1 cellular context compared by ENCODE assay signal in the genomic region with DNA sequence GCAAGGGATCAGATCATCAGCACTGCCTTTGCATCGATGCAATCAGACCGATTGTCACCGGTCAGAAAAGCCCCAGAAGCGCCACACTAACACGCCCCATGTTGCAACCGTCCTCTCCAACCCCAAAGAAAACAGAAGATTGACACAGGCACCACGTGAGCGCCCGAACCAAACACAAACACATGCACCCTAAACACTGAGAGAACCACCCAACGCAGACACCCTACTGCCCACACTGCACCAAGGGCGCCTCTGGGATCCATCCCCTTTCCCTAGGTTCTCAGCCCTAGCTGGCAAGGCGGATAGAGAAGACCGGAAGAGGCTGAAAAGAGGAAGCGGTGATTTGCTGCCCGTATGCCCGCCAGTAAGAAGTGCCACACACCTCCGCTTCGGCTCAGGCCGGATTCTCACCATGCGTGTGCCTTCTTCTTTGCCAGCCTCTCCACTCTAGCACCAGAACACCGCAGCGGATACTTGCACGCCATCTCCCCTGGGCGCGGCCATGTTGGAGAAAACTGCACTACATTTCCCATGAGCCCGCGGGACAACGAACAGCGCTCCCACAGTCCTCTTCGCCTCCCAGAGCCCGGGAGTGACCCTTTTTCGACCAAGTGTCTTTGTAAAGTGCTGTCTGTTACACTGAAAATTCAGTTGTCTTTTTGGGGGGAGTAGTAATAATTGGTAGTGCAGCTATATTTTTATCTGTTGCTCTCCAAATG.
TF ChIP-seq lines count a peak whose summit lies in the region.

TSS of gene ALKBH8 (minus strand) at position 517 of the 719 bp plus-strand sequence. CDS start 4,842 bp downstream, outside the sequence.

TF ChIP-seq in GM12878, 131 proteins besides CTCF, POLR2A, EP300 and RAD21 (continued from another document and continues in another):
- TF ChIP-seq RFX5 (IDR thresholded peaks at IDR 0.05; ENCODE audit: low read depth, low read length) (0 out of 2 replicates have a peak, but pooled peaks have one; percentile 9), EZH2 (IDR thresholded peaks at IDR 0.05; ENCODE audit: borderline replicate concordance, control insufficient read depth, low read depth, low read length) (no peak), NBN (IDR thresholded peaks at IDR 0.05) (peak; percentile 91), MXI1 (IDR thresholded peaks at IDR 0.05; ENCODE audit: low read depth, low read length) (peak; percentile 99), POLR2AphosphoS2 (IDR thresholded peaks at IDR 0.05; ENCODE audit: low read depth, low read length) (no peak; the same call in 1 of the 2 replicates), SIN3A (IDR thresholded peaks at IDR 0.05; ENCODE audit: low read depth, low read length) (peak; percentile 86), CBX3 (IDR thresholded peaks at IDR 0.05; ENCODE audit: borderline replicate concordance, low read depth) (no peak), E4F1 (IDR thresholded peaks at IDR 0.05; ENCODE audit: borderline replicate concordance, partially characterized antibody) (no peak), PKNOX1 (IDR thresholded peaks at IDR 0.05) (peak; percentile 96), TCF3 (IDR thresholded peaks at IDR 0.05; ENCODE audit: borderline replicate concordance, insufficient read depth, low read depth, low read length) (0 out of 2 replicates have a peak, but pooled peaks have one; percentile 14), NKRF (conservative IDR thresholded peaks at IDR 0.05) (peak; percentile 98), YY1 (IDR thresholded peaks at IDR 0.05; ENCODE audit: low read depth, low read length) (peak; percentile 100), CBFB (IDR thresholded peaks at IDR 0.05; ENCODE audit: low read depth) (no peak), SREBF2 (IDR thresholded peaks at IDR 0.05; ENCODE audit: low read length) (no peak), BHLHE40 (IDR thresholded peaks at IDR 0.05; ENCODE audit: borderline replicate concordance in 1 of 2, low read depth in 2 of 2, low read length in 1 of 2) (peak in 1 of 2 experiments; percentile 57; a peak in 1 of 4 replicates), NR2C1 (IDR thresholded peaks at IDR 0.05) (0 out of 2 replicates have a peak, but pooled peaks have one; percentile 56), ZZZ3 (IDR thresholded peaks at IDR 0.05; ENCODE audit: control insufficient read depth, insufficient read length, low read depth) (no peak), ZNF207 (IDR thresholded peaks at IDR 0.05; ENCODE audit: borderline replicate concordance) (peak; percentile 77; the same call in 1 of the 2 replicates), SP1 (IDR thresholded peaks at IDR 0.05; ENCODE audit: low read depth, low read length) (no peak), SIX5 (IDR thresholded peaks at IDR 0.05; ENCODE audit: low read depth, low read length, severe bottlenecking) (peak; percentile 94), LARP7 (IDR thresholded peaks at IDR 0.05) (0 out of 2 replicates have a peak, but pooled peaks have one; percentile 64), NR2F1 (conservative IDR thresholded peaks at IDR 0.05) (no peak), EGR1 (IDR thresholded peaks at IDR 0.05; ENCODE audit: borderline replicate concordance in 1 of 2, low read depth in 2 of 2, low read length in 2 of 2) (no peak), NFIC (IDR thresholded peaks at IDR 0.05; ENCODE audit: low read depth, low read length) (no peak), TARDBP (IDR thresholded peaks at IDR 0.05; ENCODE audit: borderline replicate concordance) (peak; percentile 80; the same call in 1 of the 2 replicates), JUNB (IDR thresholded peaks at IDR 0.05) (no peak)
- TF ChIP-seq, protein P1, sequence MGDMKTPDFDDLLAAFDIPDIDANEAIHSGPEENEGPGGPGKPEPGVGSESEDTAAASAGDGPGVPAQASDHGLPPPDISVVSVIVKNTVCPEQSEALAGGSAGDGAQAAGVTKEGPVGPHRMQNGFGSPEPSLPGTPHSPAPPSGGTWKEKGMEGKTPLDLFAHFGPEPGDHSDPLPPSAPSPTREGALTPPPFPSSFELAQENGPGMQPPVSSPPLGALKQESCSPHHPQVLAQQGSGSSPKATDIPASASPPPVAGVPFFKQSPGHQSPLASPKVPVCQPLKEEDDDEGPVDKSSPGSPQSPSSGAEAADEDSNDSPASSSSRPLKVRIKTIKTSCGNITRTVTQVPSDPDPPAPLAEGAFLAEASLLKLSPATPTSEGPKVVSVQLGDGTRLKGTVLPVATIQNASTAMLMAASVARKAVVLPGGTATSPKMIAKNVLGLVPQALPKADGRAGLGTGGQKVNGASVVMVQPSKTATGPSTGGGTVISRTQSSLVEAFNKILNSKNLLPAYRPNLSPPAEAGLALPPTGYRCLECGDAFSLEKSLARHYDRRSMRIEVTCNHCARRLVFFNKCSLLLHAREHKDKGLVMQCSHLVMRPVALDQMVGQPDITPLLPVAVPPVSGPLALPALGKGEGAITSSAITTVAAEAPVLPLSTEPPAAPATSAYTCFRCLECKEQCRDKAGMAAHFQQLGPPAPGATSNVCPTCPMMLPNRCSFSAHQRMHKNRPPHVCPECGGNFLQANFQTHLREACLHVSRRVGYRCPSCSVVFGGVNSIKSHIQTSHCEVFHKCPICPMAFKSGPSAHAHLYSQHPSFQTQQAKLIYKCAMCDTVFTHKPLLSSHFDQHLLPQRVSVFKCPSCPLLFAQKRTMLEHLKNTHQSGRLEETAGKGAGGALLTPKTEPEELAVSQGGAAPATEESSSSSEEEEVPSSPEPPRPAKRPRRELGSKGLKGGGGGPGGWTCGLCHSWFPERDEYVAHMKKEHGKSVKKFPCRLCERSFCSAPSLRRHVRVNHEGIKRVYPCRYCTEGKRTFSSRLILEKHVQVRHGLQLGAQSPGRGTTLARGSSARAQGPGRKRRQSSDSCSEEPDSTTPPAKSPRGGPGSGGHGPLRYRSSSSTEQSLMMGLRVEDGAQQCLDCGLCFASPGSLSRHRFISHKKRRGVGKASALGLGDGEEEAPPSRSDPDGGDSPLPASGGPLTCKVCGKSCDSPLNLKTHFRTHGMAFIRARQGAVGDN (IDR thresholded peaks at IDR 0.05) = peak; percentile 75; the same call in 1 of the 2 replicates
- TF ChIP-seq, protein P2, sequence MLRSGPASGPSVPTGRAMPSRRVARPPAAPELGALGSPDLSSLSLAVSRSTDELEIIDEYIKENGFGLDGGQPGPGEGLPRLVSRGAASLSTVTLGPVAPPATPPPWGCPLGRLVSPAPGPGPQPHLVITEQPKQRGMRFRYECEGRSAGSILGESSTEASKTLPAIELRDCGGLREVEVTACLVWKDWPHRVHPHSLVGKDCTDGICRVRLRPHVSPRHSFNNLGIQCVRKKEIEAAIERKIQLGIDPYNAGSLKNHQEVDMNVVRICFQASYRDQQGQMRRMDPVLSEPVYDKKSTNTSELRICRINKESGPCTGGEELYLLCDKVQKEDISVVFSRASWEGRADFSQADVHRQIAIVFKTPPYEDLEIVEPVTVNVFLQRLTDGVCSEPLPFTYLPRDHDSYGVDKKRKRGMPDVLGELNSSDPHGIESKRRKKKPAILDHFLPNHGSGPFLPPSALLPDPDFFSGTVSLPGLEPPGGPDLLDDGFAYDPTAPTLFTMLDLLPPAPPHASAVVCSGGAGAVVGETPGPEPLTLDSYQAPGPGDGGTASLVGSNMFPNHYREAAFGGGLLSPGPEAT (IDR thresholded peaks at IDR 0.05; ENCODE audit: low read depth) = peak; percentile 84; the same call in 1 of the 2 replicates
- TF ChIP-seq, protein P3, sequence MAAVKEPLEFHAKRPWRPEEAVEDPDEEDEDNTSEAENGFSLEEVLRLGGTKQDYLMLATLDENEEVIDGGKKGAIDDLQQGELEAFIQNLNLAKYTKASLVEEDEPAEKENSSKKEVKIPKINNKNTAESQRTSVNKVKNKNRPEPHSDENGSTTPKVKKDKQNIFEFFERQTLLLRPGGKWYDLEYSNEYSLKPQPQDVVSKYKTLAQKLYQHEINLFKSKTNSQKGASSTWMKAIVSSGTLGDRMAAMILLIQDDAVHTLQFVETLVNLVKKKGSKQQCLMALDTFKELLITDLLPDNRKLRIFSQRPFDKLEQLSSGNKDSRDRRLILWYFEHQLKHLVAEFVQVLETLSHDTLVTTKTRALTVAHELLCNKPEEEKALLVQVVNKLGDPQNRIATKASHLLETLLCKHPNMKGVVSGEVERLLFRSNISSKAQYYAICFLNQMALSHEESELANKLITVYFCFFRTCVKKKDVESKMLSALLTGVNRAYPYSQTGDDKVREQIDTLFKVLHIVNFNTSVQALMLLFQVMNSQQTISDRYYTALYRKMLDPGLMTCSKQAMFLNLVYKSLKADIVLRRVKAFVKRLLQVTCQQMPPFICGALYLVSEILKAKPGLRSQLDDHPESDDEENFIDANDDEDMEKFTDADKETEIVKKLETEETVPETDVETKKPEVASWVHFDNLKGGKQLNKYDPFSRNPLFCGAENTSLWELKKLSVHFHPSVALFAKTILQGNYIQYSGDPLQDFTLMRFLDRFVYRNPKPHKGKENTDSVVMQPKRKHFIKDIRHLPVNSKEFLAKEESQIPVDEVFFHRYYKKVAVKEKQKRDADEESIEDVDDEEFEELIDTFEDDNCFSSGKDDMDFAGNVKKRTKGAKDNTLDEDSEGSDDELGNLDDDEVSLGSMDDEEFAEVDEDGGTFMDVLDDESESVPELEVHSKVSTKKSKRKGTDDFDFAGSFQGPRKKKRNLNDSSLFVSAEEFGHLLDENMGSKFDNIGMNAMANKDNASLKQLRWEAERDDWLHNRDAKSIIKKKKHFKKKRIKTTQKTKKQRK (IDR thresholded peaks at IDR 0.05; ENCODE audit: low read depth, low read length) = no peak
- TF ChIP-seq, protein P4, sequence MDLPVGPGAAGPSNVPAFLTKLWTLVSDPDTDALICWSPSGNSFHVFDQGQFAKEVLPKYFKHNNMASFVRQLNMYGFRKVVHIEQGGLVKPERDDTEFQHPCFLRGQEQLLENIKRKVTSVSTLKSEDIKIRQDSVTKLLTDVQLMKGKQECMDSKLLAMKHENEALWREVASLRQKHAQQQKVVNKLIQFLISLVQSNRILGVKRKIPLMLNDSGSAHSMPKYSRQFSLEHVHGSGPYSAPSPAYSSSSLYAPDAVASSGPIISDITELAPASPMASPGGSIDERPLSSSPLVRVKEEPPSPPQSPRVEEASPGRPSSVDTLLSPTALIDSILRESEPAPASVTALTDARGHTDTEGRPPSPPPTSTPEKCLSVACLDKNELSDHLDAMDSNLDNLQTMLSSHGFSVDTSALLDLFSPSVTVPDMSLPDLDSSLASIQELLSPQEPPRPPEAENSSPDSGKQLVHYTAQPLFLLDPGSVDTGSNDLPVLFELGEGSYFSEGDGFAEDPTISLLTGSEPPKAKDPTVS (IDR thresholded peaks at IDR 0.05; ENCODE audit: low read depth, low read length) = no peak
- TF ChIP-seq, protein P5, sequence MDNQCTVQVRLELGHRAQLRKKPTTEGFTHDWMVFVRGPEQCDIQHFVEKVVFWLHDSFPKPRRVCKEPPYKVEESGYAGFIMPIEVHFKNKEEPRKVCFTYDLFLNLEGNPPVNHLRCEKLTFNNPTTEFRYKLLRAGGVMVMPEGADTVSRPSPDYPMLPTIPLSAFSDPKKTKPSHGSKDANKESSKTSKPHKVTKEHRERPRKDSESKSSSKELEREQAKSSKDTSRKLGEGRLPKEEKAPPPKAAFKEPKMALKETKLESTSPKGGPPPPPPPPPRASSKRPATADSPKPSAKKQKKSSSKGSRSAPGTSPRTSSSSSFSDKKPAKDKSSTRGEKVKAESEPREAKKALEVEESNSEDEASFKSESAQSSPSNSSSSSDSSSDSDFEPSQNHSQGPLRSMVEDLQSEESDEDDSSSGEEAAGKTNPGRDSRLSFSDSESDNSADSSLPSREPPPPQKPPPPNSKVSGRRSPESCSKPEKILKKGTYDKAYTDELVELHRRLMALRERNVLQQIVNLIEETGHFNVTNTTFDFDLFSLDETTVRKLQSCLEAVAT (IDR thresholded peaks at IDR 0.05) = peak; percentile 98
